In the genomic region with DNA sequence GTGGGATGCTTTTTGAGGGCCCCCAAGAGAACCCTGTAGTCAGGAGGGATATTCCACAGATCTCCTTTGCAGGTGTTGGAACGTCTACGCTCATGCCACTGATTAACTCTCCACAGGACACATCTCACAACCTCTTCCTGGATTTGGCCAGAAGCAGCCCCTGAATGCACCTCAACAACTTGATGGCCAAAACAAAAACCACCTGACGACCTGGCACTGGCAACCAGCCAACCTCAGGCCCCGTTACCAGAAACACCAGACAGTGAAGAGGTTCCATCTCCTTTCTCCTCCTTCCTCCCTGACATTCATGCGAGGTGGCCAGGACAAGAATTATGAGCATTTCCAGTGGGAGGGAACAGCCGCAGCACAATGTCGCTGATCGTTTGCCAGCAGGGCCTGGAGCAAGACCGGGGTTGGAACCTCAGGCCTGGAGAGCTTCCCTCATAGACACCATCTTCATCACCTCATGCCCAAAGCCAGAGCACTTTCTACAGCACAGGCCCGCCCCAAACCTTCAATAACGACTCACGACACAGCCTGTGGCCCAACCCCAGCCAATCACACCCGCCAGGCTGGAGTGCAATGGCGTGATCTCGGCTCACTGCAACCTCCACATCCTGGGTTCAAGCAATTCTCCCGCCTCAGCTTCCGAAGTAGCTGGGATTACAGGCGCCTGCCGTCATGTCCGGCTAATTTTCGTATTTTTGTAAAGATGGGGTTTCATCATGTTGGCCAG, we compare ENCODE assay signal across 12 cellular contexts. TPM values are rescaled to one million over a fixed set of nuclear protein-coding genes. Genes with fewer than 3 reads are reported as not detected.
A peak's percentile ranks its signal among the peaks of the same experiment; 100 is the strongest.
DNase-seq lines count a peak whose midpoint lies in the region; ATAC-seq and TF ChIP-seq lines count a peak whose summit lies in the region.
"Had no signal": no experiment of that assay in that cellular context is flagged by ENCODE, and none has a peak within 500 bp of the region (broad histone marks: within the 10 kb centered on the region; RNA-seq: fewer than 3 reads in every experiment).

No MANE protein-coding gene starts in this region.

- H3K36me3 Mint-ChIP-seq in endothelial cell (ENCODE audit: low read depth, unreplicated experiment) = no peaks in the 10 kb centered on the region

- no peak for ATAC-seq in DND-41 (ENCODE audit: insufficient read depth, low read depth)
- no peak for ATAC-seq in HG03045 (IDR thresholded peaks at IDR 0.05; ENCODE audit: unreplicated experiment)

- DNase-seq in DND-41 (no peak), RPMI8226 (peak; percentile 73), endothelial cell (ENCODE audit: low spot score) (no peak), LoVo (ENCODE audit: low spot score) (no peak), activated gamma-delta T cell (lab: John Stamatoyannopoulos, UW) (no peak), D341Med (ENCODE audit: low spot score) (no peak)
- DNase-seq: activated CD8-positive, alpha-beta memory T cell treated with anti-CD3 and anti-CD28 coated beads, Interleukin-2, amount 50 U/mL, for 48 hours; cerebellar nuclear complex; NCI-H526 treated with DMSO at 0.1 percent for 48 hours had no signal

- no peaks in the 10 kb centered on the region for H3K27me3 ChIP-seq in DND-41 (ENCODE audit: insufficient read depth, low read length, poor library complexity)
- H3K27me3 ChIP-seq: neutrophil had no signal

- peaks cover 91% of the 10 kb centered on the region for H4K20me1 ChIP-seq in DND-41 (ENCODE audit: insufficient read depth, low read length)

- H3K27ac Mint-ChIP-seq in endothelial cell (ENCODE audit: unreplicated experiment) = peak overlapping the region; percentile 74

- peak overlapping the region; percentile 76 for H3K27ac ChIP-seq in C4-2B
- peak overlapping the region; percentile 28; the same call in 1 of the 2 replicates for H3K27ac ChIP-seq in DND-41 (ENCODE audit: low read length)
- H3K27ac ChIP-seq: neutrophil had no signal

- peaks cover 2% of the 10 kb centered on the region for H3K27me3 Mint-ChIP-seq in endothelial cell (ENCODE audit: unreplicated experiment)

- H3K4me3 Mint-ChIP-seq in endothelial cell (ENCODE audit: unreplicated experiment) = peak overlapping the region; percentile 31

- no peaks in the 10 kb centered on the region for H3K9me3 ChIP-seq in DND-41 (ENCODE audit: insufficient read depth, low read length, severe bottlenecking)
- H3K9me3 ChIP-seq: neutrophil had no signal

- H3K79me2 ChIP-seq in DND-41 (ENCODE audit: insufficient read depth, low read length) = peaks cover 97% of the 10 kb centered on the region

- H3K36me3 ChIP-seq in DND-41 (ENCODE audit: insufficient read depth, low read length) = peaks cover 2% of the 10 kb centered on the region; the same call in 1 of the 2 replicates
- H3K36me3 ChIP-seq: neutrophil had no signal

- H3K9ac ChIP-seq in DND-41 (ENCODE audit: low read depth, low read length) = no peak overlapping the region

- H3K4me2 ChIP-seq in DND-41 (ENCODE audit: insufficient read depth, low read length) = no peak overlapping the region

- no peaks in the 10 kb centered on the region for H3K9me3 Mint-ChIP-seq in endothelial cell (ENCODE audit: unreplicated experiment)

- TF ChIP-seq CTCF in C4-2B (conservative IDR thresholded peaks at IDR 0.05) (no peak), DND-41 (IDR thresholded peaks at IDR 0.05; ENCODE audit: borderline replicate concordance, extremely low read depth, low read length, poor library complexity, severe bottlenecking) (no peak), endothelial cell (IDR thresholded peaks at IDR 0.05; ENCODE audit: unreplicated experiment) (no peak)

- no peak overlapping the region for H2AFZ ChIP-seq in DND-41 (ENCODE audit: low read depth, low read length)

- H3K4me1 Mint-ChIP-seq in endothelial cell (ENCODE audit: unreplicated experiment) = peaks cover 55% of the 10 kb centered on the region

- H3K4me1 ChIP-seq in DND-41 (ENCODE audit: insufficient read depth, low read length) = peaks cover 52% of the 10 kb centered on the region

- no peak overlapping the region for H3K4me3 ChIP-seq in DND-41 (ENCODE audit: low read depth in 1 of 2, low read length in 2 of 2)

RNA-seq across cellular contexts. Expression of a gene that starts 48.8 kb away (rescaled TPM):
- 48.2 TPM for total RNA-seq in endothelial cell (ENCODE audit: unreplicated experiment)
